23 cellular contexts compared by ENCODE assay signal in the genomic region with DNA sequence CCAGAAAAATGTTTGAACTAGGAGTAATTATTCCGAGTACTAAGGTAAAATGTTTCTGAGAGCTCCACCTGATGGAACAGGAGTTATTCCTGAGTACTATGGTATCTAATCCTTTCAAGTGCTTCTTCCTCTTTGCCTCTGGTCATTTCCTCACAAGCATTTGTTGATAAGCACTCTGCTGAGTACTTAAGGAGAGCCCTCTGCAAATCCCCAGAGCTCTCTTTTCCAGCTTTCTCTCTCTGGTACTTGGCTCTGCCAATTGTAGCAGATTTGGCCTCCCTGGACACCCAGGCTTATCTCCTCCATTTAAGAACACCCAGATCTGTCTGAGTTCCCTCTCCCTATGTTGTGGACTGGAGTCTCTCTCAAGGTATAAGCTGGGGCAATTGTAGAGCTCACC.
"Had no signal": no experiment of that assay in that cellular context is flagged by ENCODE, and none has a peak within 500 bp of the region (broad histone marks: within the 10 kb centered on the region; RNA-seq: fewer than 3 reads in every experiment).

No MANE protein-coding gene starts in this region.

- H3K4me1 Mint-ChIP-seq: activated CD4-positive, alpha-beta memory T cell treated with anti-CD3 and anti-CD28 coated beads, Interleukin-2, amount 10 ng/mL, durations not matched to agents 7 days and 5 days; activated CD4-positive, alpha-beta T cell treated with anti-CD3 and anti-CD28 coated beads, Interleukin-2, amount 10 ng/mL, durations not matched to agents 24 days and 14 days; activated naive CD8-positive, alpha-beta T cell treated with anti-CD3 and anti-CD28 coated beads, Interleukin-2, amount 10 ng/mL, durations not matched to agents 7 days and 5 days; naive thymus-derived CD8-positive, alpha-beta T cell had no signal

- H3K4me1 ChIP-seq: foreskin keratinocyte, lower lobe of right lung, psoas muscle, right atrium auricular region had no signal

- H3K9me3 Mint-ChIP-seq: activated CD4-positive, alpha-beta memory T cell treated with anti-CD3 and anti-CD28 coated beads, Interleukin-2, amount 10 ng/mL, durations not matched to agents 7 days and 5 days; activated CD4-positive, alpha-beta T cell treated with anti-CD3 and anti-CD28 coated beads, Interleukin-2, amount 10 ng/mL, durations not matched to agents 24 days and 14 days had no signal

- DNase-seq: activated CD4-positive, alpha-beta memory T cell treated with anti-CD3 and anti-CD28 coated beads, Interleukin-2, amount 10 ng/mL, durations not matched to agents 7 days and 5 days; activated CD4-positive, alpha-beta T cell treated with anti-CD3 and anti-CD28 coated beads, Interleukin-2, amount 10 ng/mL, durations not matched to agents 24 days and 14 days; activated effector memory CD4-positive, alpha-beta T cell treated with Interleukin-2 at 50 U/mL for 16 hours; activated naive CD4-positive, alpha-beta T cell treated with anti-CD3 and anti-CD28 coated beads for 36 hours; activated naive CD8-positive, alpha-beta T cell treated with anti-CD3 and anti-CD28 coated beads, Interleukin-2, amount 10 ng/mL, durations not matched to agents 7 days and 5 days; activated T-cell treated with anti-CD3 and anti-CD28 coated beads, Interleukin-2, amount 50 U/mL, for 72 hours; amniotic stem cell; effector CD8-positive, alpha-beta T cell; erythroblast; foreskin keratinocyte; kidney; lower lobe of right lung; naive thymus-derived CD8-positive, alpha-beta T cell; psoas muscle; stimulated activated CD4-positive, alpha-beta T cell treated with anti-CD3 and anti-CD28 coated beads, Interleukin-4, amount 100 ng/mL, for 24 hours; stimulated activated naive CD4-positive, alpha-beta T cell treated with Interleukin-2 at 50 U/mL for 16 hours; T1000; upper lobe of left lung had no signal

- H3K36me3 ChIP-seq: cardiac muscle cell, lower lobe of right lung, right atrium auricular region, thoracic aorta, upper lobe of left lung had no signal

- H3K36me3 Mint-ChIP-seq: activated naive CD8-positive, alpha-beta T cell treated with anti-CD3 and anti-CD28 coated beads, Interleukin-2, amount 10 ng/mL, durations not matched to agents 7 days and 5 days; mesothelial cell of epicardium had no signal

- H3K4me3 ChIP-seq: cardiac muscle cell, lower lobe of right lung, psoas muscle, right atrium auricular region, thoracic aorta, upper lobe of left lung had no signal

- H3K27ac ChIP-seq: cardiac muscle cell, foreskin keratinocyte, lower lobe of right lung, psoas muscle, right atrium auricular region, thoracic aorta, upper lobe of left lung had no signal

- H3K4me3 Mint-ChIP-seq: activated CD4-positive, alpha-beta memory T cell treated with anti-CD3 and anti-CD28 coated beads, Interleukin-2, amount 10 ng/mL, durations not matched to agents 7 days and 5 days; activated CD4-positive, alpha-beta T cell treated with anti-CD3 and anti-CD28 coated beads, Interleukin-2, amount 10 ng/mL, durations not matched to agents 24 days and 14 days; activated naive CD4-positive, alpha-beta T cell treated with anti-CD3 and anti-CD28 coated beads for 36 hours; activated naive CD8-positive, alpha-beta T cell treated with anti-CD3 and anti-CD28 coated beads, Interleukin-2, amount 10 ng/mL, durations not matched to agents 7 days and 5 days; activated T-cell treated with anti-CD3 and anti-CD28 coated beads, Interleukin-2, amount 50 U/mL, for 72 hours; mesothelial cell of epicardium; naive thymus-derived CD8-positive, alpha-beta T cell; T-helper 1 cell treated with Interleukin-12 subunit alpha and Interleukin-12 subunit beta and Interleukin-4 antibody, amounts not matched to agents 30 μg/mL and 1 μg/mL, for 36 hours had no signal

- H3K27me3 Mint-ChIP-seq: activated CD4-positive, alpha-beta memory T cell treated with anti-CD3 and anti-CD28 coated beads, Interleukin-2, amount 10 ng/mL, durations not matched to agents 7 days and 5 days had no signal

- H3K27me3 ChIP-seq: foreskin keratinocyte, right atrium auricular region, upper lobe of left lung had no signal

- H3K27ac Mint-ChIP-seq: activated CD4-positive, alpha-beta memory T cell treated with anti-CD3 and anti-CD28 coated beads, Interleukin-2, amount 10 ng/mL, durations not matched to agents 7 days and 5 days; activated CD4-positive, alpha-beta T cell treated with anti-CD3 and anti-CD28 coated beads, Interleukin-2, amount 10 ng/mL, durations not matched to agents 24 days and 14 days; activated naive CD4-positive, alpha-beta T cell treated with anti-CD3 and anti-CD28 coated beads for 36 hours; activated naive CD8-positive, alpha-beta T cell treated with anti-CD3 and anti-CD28 coated beads, Interleukin-2, amount 10 ng/mL, durations not matched to agents 7 days and 5 days; activated T-cell treated with anti-CD3 and anti-CD28 coated beads, Interleukin-2, amount 50 U/mL, for 72 hours; mesothelial cell of epicardium; naive thymus-derived CD8-positive, alpha-beta T cell; T-helper 1 cell treated with Interleukin-12 subunit alpha and Interleukin-12 subunit beta and Interleukin-4 antibody, amounts not matched to agents 30 μg/mL and 1 μg/mL, for 36 hours had no signal
